7 cellular contexts compared by ENCODE assay signal in the genomic region with DNA sequence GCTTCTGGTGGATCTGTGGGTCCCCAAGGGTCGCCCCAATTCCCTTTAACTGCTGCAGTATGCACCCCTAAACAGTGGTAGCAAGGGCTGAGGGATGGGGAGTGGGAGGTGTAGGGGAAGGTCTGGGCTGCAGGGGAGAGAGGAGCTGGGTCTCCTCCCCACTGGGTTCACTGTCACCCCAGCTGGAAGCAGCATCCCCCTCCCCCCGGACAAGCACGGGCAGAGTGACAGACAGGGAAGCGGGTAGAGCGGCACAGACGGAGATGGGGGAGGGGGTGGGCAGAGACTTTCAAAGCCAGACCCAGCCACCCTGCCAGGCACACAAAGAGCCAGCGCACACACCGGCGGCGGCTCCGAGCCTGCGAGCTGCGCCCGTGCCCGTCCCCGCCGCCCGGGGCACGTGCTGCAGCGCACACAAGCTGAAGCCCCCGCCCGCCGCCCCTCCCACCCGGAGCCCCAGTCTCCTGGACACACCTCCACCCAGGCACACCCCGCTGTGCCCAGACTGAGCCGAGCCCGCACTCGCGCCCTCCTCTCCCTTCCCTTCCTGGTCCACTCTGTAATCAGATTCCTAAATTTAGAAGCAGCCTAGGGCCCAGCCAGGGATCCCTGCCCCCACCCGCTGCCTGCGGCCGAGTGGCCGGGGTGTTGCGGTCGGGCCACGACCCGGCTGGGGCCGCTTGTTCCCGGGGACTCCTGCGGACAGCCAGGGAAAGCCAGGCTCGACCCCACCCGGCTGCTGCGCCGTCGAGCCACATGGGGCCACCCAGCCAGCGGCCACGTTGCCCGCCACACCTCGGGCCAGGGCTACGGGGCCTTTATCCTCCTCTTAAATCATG. TPM values are rescaled to one million over a fixed set of nuclear protein-coding genes. Genes with fewer than 3 reads are reported as not detected.
DNase-seq lines count a peak whose midpoint lies in the region; ATAC-seq and TF ChIP-seq lines count a peak whose summit lies in the region.

No MANE protein-coding gene starts in this region.

- no peaks in the 10 kb centered on the region for H3K9me3 ChIP-seq in esophagus muscularis mucosa

- H3K27ac Mint-ChIP-seq in activated CD8-positive, alpha-beta T cell treated with anti-CD3 and anti-CD28 coated beads for 36 hours, result no peak overlapping the region

- H3K4me1 Mint-ChIP-seq in activated CD8-positive, alpha-beta T cell treated with anti-CD3 and anti-CD28 coated beads for 36 hours (ENCODE audit: low read depth), result peaks cover 14% of the 10 kb centered on the region

- no peak for TF ChIP-seq POLR2A in esophagus muscularis mucosa (IDR thresholded peaks at IDR 0.05; ENCODE audit: low read depth)

- ATAC-seq in activated CD8-positive, alpha-beta T cell treated with anti-CD3 and anti-CD28 coated beads for 36 hours, result peak; percentile 40

- H3K4me3 Mint-ChIP-seq in activated CD8-positive, alpha-beta T cell treated with anti-CD3 and anti-CD28 coated beads for 36 hours, result peak overlapping the region; percentile 57

- no peaks in the 10 kb centered on the region for H3K27me3 ChIP-seq in esophagus muscularis mucosa

- H3K9me3 Mint-ChIP-seq in activated CD8-positive, alpha-beta T cell treated with anti-CD3 and anti-CD28 coated beads for 36 hours, result no peaks in the 10 kb centered on the region

- no peaks in the 10 kb centered on the region for H3K36me3 Mint-ChIP-seq in activated CD8-positive, alpha-beta T cell treated with anti-CD3 and anti-CD28 coated beads for 36 hours (ENCODE audit: low read depth)

- H3K4me1 ChIP-seq in esophagus muscularis mucosa, result peaks cover 53 to 58% (median 58%) of the 10 kb centered on the region in 4 donors

- CTCF ChIA-PET in activated CD8-positive, alpha-beta T cell treated with anti-CD3 and anti-CD28 coated beads for 36 hours (lab: Charles Lee), result interaction anchor here (0.6 to 1.9 kb wide), 10 partner anchors 11 to 150 kb away, joined by 3 to 11 read pairs (median 4); a partner anchor contains a TSS

- DNase-seq in NCI-H2171 treated with DMSO at 0.1 percent for 48 hours (lab: John Stamatoyannopoulos, UW) (peak; percentile 96), esophagus muscularis mucosa (ENCODE audit: extremely low spot score) (no peak), myocyte (ENCODE audit: low read depth) (peak; percentile 70), NCI-H1930 (lab: John Stamatoyannopoulos, UW) (no peak), OCI-M2 (lab: John Stamatoyannopoulos, UW; ENCODE audit: unreplicated experiment) (no peak)
- DNase-seq in activated CD8-positive, alpha-beta T cell treated with anti-CD3 and anti-CD28 coated beads for 36 hours, result peak; percentile 63

- POLR2A ChIA-PET in activated CD8-positive, alpha-beta T cell treated with anti-CD3 and anti-CD28 coated beads for 36 hours (lab: Charles Lee), result interaction anchor here (0.7 to 1.0 kb wide), 2 partner anchors 11 to 68 kb away, joined by 3 to 5 read pairs; no protein-coding TSS in a partner anchor

- TF ChIP-seq CTCF in GM12875 (IDR thresholded peaks at IDR 0.05; ENCODE audit: borderline replicate concordance, insufficient read depth, low read depth, low read length) (no peak), esophagus muscularis mucosa (IDR thresholded peaks at IDR 0.05) (no peak)
- no peak for TF ChIP-seq CTCF in activated CD8-positive, alpha-beta T cell treated with anti-CD3 and anti-CD28 coated beads for 36 hours (IDR thresholded peaks at IDR 0.05)

- no peaks in the 10 kb centered on the region for H3K27me3 Mint-ChIP-seq in activated CD8-positive, alpha-beta T cell treated with anti-CD3 and anti-CD28 coated beads for 36 hours

- peak overlapping the region; percentile 50 for H3K4me3 ChIP-seq in GM12875 (ENCODE audit: low read depth, low read length)
- peak overlapping the region; percentile 50 to 63 (median 62) for H3K4me3 ChIP-seq in esophagus muscularis mucosa

- 66% methylated on average over 10 of the region's 50 CpGs for WGBS in esophagus muscularis mucosa

- peak overlapping the region; percentile 81 to 88 (median 84) for H3K27ac ChIP-seq in esophagus muscularis mucosa (replicated peaks in 1 of 4)

- intact Hi-C loops in activated CD8-positive, alpha-beta T cell treated with anti-CD3 and anti-CD28 coated beads for 36 hours (cut with micrococcal nuclease), result no loop called here
- intact Hi-C loops in esophagus muscularis mucosa (cut with DNase I), result no loop called here

- TF ChIP-seq EP300 in esophagus muscularis mucosa (IDR thresholded peaks at IDR 0.05), result no peak

- H3K36me3 ChIP-seq in esophagus muscularis mucosa, result no peaks in the 10 kb centered on the region

RNA-seq across cellular contexts. Expression of a gene that starts 0.9 kb away (rescaled TPM):
- total RNA-seq in activated CD8-positive, alpha-beta T cell treated with anti-CD3 and anti-CD28 coated beads for 36 hours, result 1 to 10 TPM in 1 of 2 experiments, under 1 TPM in 1; 0.61 to 2.1 TPM
- total RNA-seq in esophagus muscularis mucosa (under 1 TPM in 3 of 4 donors, not detected in 1; 0.40 to 0.45 (median 0.42) TPM), myocyte (0.53 and 0.57 TPM in 2 replicates)
- polyA plus RNA-seq in myocyte (2012), result 0.26 TPM

RNA-seq across cellular contexts. Expression of a gene that starts 20.9 kb away (rescaled TPM):
- total RNA-seq in activated CD8-positive, alpha-beta T cell treated with anti-CD3 and anti-CD28 coated beads for 36 hours, result 10 to 100 TPM; 18.5 to 20.5 TPM
- total RNA-seq in esophagus muscularis mucosa (1 to 10 TPM; 3.8 to 8.8 (median 8.0) TPM), myocyte (8.0 and 13.1 TPM in 2 replicates)
- polyA plus RNA-seq in myocyte (2012), result 16.3 TPM

RNA-seq across cellular contexts. Expression of a gene that starts 56.5 kb away (rescaled TPM):
- 100 to 1,000 TPM; 436 to 497 TPM for total RNA-seq in activated CD8-positive, alpha-beta T cell treated with anti-CD3 and anti-CD28 coated beads for 36 hours
- total RNA-seq in esophagus muscularis mucosa (100 to 1,000 TPM; 393 to 518 (median 445) TPM), myocyte (396 and 474 TPM in 2 replicates)
- polyA plus RNA-seq in myocyte (2012), result 445 TPM

Comparison
In these comparisons a context has a peak if more than half of its experiments do, and no peak if none do; other contexts are left out.
1. DNase-seq: peak in NCI-H2171 treated with DMSO at 0.1 percent for 48 hours (single experiment), activated CD8-positive, alpha-beta T cell treated with anti-CD3 and anti-CD28 coated beads for 36 hours (single experiment) and myocyte (single experiment); none in esophagus muscularis mucosa (single experiment), NCI-H1930 (0 of 2) and OCI-M2 (single experiment).